1 cellular context compared by ENCODE assay signal in the genomic region with DNA sequence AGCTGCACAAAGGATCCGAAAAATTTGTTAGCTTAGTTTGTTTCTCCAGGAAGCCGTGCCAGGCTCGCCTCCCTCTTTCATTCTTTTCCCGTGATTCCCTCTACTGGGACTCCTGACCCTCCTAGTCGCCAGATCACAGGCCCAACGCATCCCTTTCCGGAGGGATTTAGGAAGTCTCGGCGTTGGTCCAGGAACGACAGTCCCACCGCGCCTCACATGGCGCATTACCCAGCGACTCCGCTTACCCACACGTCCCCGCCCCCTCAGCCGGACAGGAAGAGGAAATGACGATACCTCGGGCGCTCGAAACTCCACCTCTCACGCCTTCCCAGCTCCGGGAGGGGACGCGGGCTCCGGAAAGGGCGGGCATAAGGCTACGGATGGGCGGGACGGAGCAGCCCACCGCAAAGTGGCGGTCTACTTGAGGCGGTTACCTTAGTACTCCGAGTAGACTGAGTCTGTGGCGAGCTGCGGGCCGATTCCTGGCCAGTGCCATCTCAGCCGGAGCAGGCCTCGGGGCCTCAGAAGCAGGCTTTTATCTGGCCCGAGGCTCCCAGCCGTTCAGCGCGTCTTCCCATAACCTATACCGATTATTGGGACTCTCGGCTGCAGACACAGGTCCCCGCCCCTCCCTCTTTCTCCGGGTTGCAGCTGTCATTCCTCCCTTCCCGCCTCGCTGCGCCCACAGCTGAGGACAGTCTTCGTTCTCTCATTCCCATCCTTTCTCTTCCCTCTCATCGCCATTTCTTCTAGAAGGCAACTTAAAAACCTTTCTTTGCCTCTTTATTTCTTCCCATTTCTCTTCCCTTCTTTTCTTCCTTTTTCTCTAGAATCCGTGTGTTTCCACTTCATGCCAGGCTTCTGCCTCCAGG.
TF ChIP-seq lines count a peak whose summit lies in the region.

A gene with protein sequence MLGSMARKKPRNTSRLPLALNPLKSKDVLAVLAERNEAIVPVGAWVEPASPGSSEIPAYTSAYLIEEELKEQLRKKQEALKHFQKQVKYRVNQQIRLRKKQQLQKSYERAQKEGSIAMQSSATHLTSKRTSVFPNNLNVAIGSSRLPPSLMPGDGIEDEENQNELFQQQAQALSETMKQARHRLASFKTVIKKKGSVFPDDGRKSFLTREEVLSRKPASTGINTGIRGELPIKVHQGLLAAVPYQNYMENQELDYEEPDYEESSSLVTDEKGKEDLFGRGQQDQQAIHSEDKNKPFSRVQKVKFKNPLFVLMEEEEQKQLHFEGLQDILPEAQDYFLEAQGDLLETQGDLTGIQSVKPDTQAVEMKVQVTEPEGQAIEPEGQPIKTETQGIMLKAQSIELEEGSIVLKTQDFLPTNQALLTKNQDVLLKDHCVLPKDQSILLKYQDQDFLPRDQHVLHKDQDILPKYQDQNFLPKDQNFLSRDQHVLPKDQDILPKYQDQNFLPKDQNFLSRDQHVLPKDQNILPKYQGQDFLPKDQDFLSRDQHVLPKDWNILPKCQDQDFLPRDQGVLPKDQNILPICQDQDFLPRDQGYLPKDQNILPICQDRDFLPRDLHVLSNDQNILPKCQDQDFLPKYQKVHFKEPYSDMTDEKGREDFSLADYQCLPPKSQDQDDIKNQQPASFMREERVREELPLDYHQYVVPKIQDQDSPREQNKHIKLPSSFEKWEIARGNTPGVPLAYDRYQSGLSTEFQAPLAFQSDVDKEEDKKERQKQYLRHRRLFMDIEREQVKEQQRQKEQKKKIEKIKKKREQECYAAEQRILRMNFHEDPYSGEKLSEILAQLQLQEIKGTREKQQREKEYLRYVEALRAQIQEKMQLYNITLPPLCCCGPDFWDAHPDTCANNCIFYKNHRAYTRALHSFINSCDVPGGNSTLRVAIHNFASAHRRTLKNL (plus strand): TSS at position 450 of the 872 bp plus-strand sequence. CDS start 531 bp downstream, outside the sequence.

TF ChIP-seq in HepG2, 621 proteins besides CTCF, POLR2A, EP300 and RAD21 (continued from another document and continues in another):
- TF ChIP-seq, protein P1, sequence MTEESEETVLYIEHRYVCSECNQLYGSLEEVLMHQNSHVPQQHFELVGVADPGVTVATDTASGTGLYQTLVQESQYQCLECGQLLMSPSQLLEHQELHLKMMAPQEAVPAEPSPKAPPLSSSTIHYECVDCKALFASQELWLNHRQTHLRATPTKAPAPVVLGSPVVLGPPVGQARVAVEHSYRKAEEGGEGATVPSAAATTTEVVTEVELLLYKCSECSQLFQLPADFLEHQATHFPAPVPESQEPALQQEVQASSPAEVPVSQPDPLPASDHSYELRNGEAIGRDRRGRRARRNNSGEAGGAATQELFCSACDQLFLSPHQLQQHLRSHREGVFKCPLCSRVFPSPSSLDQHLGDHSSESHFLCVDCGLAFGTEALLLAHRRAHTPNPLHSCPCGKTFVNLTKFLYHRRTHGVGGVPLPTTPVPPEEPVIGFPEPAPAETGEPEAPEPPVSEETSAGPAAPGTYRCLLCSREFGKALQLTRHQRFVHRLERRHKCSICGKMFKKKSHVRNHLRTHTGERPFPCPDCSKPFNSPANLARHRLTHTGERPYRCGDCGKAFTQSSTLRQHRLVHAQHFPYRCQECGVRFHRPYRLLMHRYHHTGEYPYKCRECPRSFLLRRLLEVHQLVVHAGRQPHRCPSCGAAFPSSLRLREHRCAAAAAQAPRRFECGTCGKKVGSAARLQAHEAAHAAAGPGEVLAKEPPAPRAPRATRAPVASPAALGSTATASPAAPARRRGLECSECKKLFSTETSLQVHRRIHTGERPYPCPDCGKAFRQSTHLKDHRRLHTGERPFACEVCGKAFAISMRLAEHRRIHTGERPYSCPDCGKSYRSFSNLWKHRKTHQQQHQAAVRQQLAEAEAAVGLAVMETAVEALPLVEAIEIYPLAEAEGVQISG (CRISPR knock-in tag; IDR thresholded peaks at IDR 0.05), result peak; percentile 87
- TF ChIP-seq RERE (CRISPR knock-in tag; IDR thresholded peaks at IDR 0.05; ENCODE audit: low read depth), result no peak
- 0 out of 2 replicates have a peak, but pooled peaks have one; percentile 32 for TF ChIP-seq ARNT2 (CRISPR knock-in tag; IDR thresholded peaks at IDR 0.05; ENCODE audit: low read depth)
- TF ChIP-seq ESRRA (CRISPR knock-in tag; IDR thresholded peaks at IDR 0.05; ENCODE audit: low read depth), result no peak
- no peak for TF ChIP-seq ZNF263 (CRISPR knock-in tag; IDR thresholded peaks at IDR 0.05)
- TF ChIP-seq PLSCR1 (CRISPR knock-in tag; IDR thresholded peaks at IDR 0.05; ENCODE audit: borderline replicate concordance), result no peak
- TF ChIP-seq ZBTB42 (CRISPR knock-in tag; IDR thresholded peaks at IDR 0.05), result peak; percentile 53; the same call in 1 of the 2 replicates
- no peak for TF ChIP-seq KLF15 (CRISPR knock-in tag; IDR thresholded peaks at IDR 0.05; ENCODE audit: borderline replicate concordance)
- TF ChIP-seq ZUFSP (CRISPR knock-in tag; IDR thresholded peaks at IDR 0.05; ENCODE audit: borderline replicate concordance), result no peak
- no peak for TF ChIP-seq ZNF432 (CRISPR knock-in tag; IDR thresholded peaks at IDR 0.05; ENCODE audit: borderline replicate concordance)
- no peak for TF ChIP-seq NCOA1 (CRISPR knock-in tag; IDR thresholded peaks at IDR 0.05)
- TF ChIP-seq ZNF124 (CRISPR knock-in tag; IDR thresholded peaks at IDR 0.05), result peak; percentile 9; the same call in 1 of the 2 replicates
- TF ChIP-seq TAF15 (IDR thresholded peaks at IDR 0.05; ENCODE audit: low read depth, low read length, poor library complexity, severe bottlenecking), result no peak
- TF ChIP-seq HNRNPUL1 (IDR thresholded peaks at IDR 0.05; ENCODE audit: low read depth, low read length), result no peak
- TF ChIP-seq ETV5 (CRISPR knock-in tag; IDR thresholded peaks at IDR 0.05; ENCODE audit: borderline replicate concordance), result peak; percentile 65
- TF ChIP-seq NFKB2 (CRISPR knock-in tag; IDR thresholded peaks at IDR 0.05; ENCODE audit: borderline replicate concordance), result peak; percentile 77; the same call in 1 of the 2 replicates
- no peak for TF ChIP-seq SCMH1 (CRISPR knock-in tag; IDR thresholded peaks at IDR 0.05; ENCODE audit: borderline replicate concordance)
- TF ChIP-seq EZH2 (conservative IDR thresholded peaks at IDR 0.05; ENCODE audit: low read depth, low read length), result no peak
- TF ChIP-seq, protein P2, sequence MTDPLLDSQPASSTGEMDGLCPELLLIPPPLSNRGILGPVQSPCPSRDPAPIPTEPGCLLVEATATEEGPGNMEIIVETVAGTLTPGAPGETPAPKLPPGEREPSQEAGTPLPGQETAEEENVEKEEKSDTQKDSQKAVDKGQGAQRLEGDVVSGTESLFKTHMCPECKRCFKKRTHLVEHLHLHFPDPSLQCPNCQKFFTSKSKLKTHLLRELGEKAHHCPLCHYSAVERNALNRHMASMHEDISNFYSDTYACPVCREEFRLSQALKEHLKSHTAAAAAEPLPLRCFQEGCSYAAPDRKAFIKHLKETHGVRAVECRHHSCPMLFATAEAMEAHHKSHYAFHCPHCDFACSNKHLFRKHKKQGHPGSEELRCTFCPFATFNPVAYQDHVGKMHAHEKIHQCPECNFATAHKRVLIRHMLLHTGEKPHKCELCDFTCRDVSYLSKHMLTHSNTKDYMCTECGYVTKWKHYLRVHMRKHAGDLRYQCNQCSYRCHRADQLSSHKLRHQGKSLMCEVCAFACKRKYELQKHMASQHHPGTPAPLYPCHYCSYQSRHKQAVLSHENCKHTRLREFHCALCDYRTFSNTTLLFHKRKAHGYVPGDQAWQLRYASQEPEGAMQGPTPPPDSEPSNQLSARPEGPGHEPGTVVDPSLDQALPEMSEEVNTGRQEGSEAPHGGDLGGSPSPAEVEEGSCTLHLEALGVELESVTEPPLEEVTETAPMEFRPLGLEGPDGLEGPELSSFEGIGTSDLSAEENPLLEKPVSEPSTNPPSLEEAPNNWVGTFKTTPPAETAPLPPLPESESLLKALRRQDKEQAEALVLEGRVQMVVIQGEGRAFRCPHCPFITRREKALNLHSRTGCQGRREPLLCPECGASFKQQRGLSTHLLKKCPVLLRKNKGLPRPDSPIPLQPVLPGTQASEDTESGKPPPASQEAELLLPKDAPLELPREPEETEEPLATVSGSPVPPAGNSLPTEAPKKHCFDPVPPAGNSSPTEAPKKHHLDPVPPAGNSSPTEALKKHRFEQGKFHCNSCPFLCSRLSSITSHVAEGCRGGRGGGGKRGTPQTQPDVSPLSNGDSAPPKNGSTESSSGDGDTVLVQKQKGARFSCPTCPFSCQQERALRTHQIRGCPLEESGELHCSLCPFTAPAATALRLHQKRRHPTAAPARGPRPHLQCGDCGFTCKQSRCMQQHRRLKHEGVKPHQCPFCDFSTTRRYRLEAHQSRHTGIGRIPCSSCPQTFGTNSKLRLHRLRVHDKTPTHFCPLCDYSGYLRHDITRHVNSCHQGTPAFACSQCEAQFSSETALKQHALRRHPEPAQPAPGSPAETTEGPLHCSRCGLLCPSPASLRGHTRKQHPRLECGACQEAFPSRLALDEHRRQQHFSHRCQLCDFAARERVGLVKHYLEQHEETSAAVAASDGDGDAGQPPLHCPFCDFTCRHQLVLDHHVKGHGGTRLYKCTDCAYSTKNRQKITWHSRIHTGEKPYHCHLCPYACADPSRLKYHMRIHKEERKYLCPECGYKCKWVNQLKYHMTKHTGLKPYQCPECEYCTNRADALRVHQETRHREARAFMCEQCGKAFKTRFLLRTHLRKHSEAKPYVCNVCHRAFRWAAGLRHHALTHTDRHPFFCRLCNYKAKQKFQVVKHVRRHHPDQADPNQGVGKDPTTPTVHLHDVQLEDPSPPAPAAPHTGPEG (CRISPR knock-in tag; IDR thresholded peaks at IDR 0.05), result peak; percentile 68; the same call in 1 of the 2 replicates
- no peak for TF ChIP-seq SRSF9 (IDR thresholded peaks at IDR 0.05; ENCODE audit: borderline replicate concordance, insufficient read depth, low read depth, low read length, poor library complexity, severe bottlenecking)
- no peak for TF ChIP-seq NPAS2 (CRISPR knock-in tag; IDR thresholded peaks at IDR 0.05; ENCODE audit: borderline replicate concordance)
- 0 out of 2 replicates have a peak, but pooled peaks have one; percentile 54 for TF ChIP-seq PHF21A (CRISPR knock-in tag; IDR thresholded peaks at IDR 0.05)
- TF ChIP-seq ZBTB38 (CRISPR knock-in tag; IDR thresholded peaks at IDR 0.05), result peak; percentile 81; the same call in 1 of the 2 replicates
- TF ChIP-seq ZNF782 (CRISPR knock-in tag; IDR thresholded peaks at IDR 0.05; ENCODE audit: borderline replicate concordance), result peak; percentile 68; the same call in 1 of the 2 replicates
- no peak for TF ChIP-seq ZNF678 (CRISPR knock-in tag; IDR thresholded peaks at IDR 0.05)
- no peak for TF ChIP-seq ZNF12 (CRISPR knock-in tag; IDR thresholded peaks at IDR 0.05)
- no peak for TF ChIP-seq SRY (CRISPR knock-in tag; IDR thresholded peaks at IDR 0.05)
- TF ChIP-seq, protein P3, sequence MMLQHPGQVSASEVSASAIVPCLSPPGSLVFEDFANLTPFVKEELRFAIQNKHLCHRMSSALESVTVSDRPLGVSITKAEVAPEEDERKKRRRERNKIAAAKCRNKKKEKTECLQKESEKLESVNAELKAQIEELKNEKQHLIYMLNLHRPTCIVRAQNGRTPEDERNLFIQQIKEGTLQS (CRISPR knock-in tag; IDR thresholded peaks at IDR 0.05), result no peak
